In the genomic region with DNA sequence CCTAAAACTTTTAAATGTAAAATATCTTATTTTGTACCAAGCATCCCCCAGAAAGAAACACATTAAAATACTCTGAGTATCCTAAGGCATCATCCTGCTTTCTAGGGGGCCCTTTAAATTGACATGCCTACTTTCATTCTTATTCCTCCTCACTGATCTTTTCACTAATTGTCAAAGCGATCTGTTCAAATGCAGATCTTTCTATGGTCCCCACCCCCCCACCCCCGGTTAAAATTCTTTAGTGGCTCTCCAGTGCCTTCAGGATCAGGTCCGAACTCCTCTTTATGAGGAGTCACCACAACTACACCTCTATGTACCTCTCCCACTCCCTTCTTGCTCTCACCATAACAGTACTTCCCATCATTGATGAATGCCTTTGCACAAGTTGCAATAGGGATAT, we compare ENCODE assay signal across 16 cellular contexts. TPM values are rescaled to one million over a fixed set of nuclear protein-coding genes. Genes with fewer than 3 reads are reported as not detected.
DNase-seq lines count a peak whose midpoint lies in the region; ATAC-seq, FAIRE-seq and TF ChIP-seq lines count a peak whose summit lies in the region.
"Had no signal": no experiment of that assay in that cellular context is flagged by ENCODE, and none has a peak within 500 bp of the region (broad histone marks: within the 10 kb centered on the region; RNA-seq: fewer than 3 reads in every experiment).

No MANE protein-coding gene starts in this region.

- peaks cover 22 to 45% (median 26%) of the 10 kb centered on the region in 3 donors for H3K36me3 Mint-ChIP-seq in immature natural killer cell
- H3K36me3 Mint-ChIP-seq in natural killer cell treated with Interleukin-12 subunit alpha and Interleukin-12 subunit beta and Interleukin-15 and Interleukin-18, amount 100 ng/mL, for 72 hours = peaks cover 29% of the 10 kb centered on the region

- H3K4me3 Mint-ChIP-seq in immature natural killer cell = no peak overlapping the region
- no peak overlapping the region for H3K4me3 Mint-ChIP-seq in natural killer cell treated with Interleukin-12 subunit alpha and Interleukin-12 subunit beta and Interleukin-15 and Interleukin-18, amount 100 ng/mL, for 72 hours
- H3K4me3 Mint-ChIP-seq: CD14-positive monocyte; CD8-positive, alpha-beta memory T cell had no signal

- no peaks in the 10 kb centered on the region for H3K9me3 Mint-ChIP-seq in immature natural killer cell
- H3K9me3 Mint-ChIP-seq in natural killer cell treated with Interleukin-12 subunit alpha and Interleukin-12 subunit beta and Interleukin-15 and Interleukin-18, amount 100 ng/mL, for 72 hours = no peaks in the 10 kb centered on the region
- H3K9me3 Mint-ChIP-seq: CD8-positive, alpha-beta memory T cell had no signal

- H3K27me3 Mint-ChIP-seq in immature natural killer cell (ENCODE audit: low read depth in 3 of 3) = no peaks in the 10 kb centered on the region
- no peaks in the 10 kb centered on the region for H3K27me3 Mint-ChIP-seq in natural killer cell treated with Interleukin-12 subunit alpha and Interleukin-12 subunit beta and Interleukin-15 and Interleukin-18, amount 100 ng/mL, for 72 hours
- H3K27me3 Mint-ChIP-seq: CD8-positive, alpha-beta memory T cell had no signal

- no peaks in the 10 kb centered on the region for H3K9me3 ChIP-seq in HUES64 (ENCODE audit: insufficient read depth, low read depth, low read length)
- H3K9me3 ChIP-seq in iPS-18a (ENCODE audit: control insufficient read depth, low read depth, low read length) = no peaks in the 10 kb centered on the region
- H3K9me3 ChIP-seq: Caco-2, HAP-1 had no signal

- FAIRE-seq in GM12891 (lab: Jason Lieb, UNC) = peak; percentile 68
- FAIRE-seq: HTR-8/SVneo, K562 had no signal

- ATAC-seq in natural killer cell treated with Interleukin-12 subunit alpha and Interleukin-12 subunit beta and Interleukin-15 and Interleukin-18, amount 100 ng/mL, for 72 hours = no peak
- ATAC-seq: K562 had no signal

- peaks cover 37% of the 10 kb centered on the region for H3K4me1 ChIP-seq in HUES64 (ENCODE audit: insufficient read depth, low read length)
- H3K4me1 ChIP-seq in iPS-18a (ENCODE audit: control insufficient read depth, low read depth, low read length) = peaks cover 30% of the 10 kb centered on the region
- H3K4me1 ChIP-seq: Caco-2 had no signal

- DNase-seq in GM12891 (ENCODE audit: insufficient read length, low spot score) (no peak), immature natural killer cell (no peak), glomerular visceral epithelial cell (ENCODE audit: extremely low spot score) (no peak), CD1c-positive myeloid dendritic cell (ENCODE audit: extremely low spot score) (no peak)
- DNase-seq in natural killer cell treated with Interleukin-12 subunit alpha and Interleukin-12 subunit beta and Interleukin-15 and Interleukin-18, amount 100 ng/mL, for 72 hours (ENCODE audit: low spot score) = no peak
- DNase-seq: Caco-2; CD8-positive, alpha-beta memory T cell; DND-41; GDM1 had no signal

- no peak overlapping the region for H3K9ac ChIP-seq in HUES64 (ENCODE audit: low read depth, low read length)
- no peak overlapping the region for H3K9ac ChIP-seq in iPS-18a (ENCODE audit: low read length)

- H3K27me3 ChIP-seq in HUES64 (ENCODE audit: insufficient read depth, low read length) (no peaks in the 10 kb centered on the region), iPS-18a (ENCODE audit: control insufficient read depth, insufficient read depth, low read length) (no peaks in the 10 kb centered on the region)

- peak overlapping the region; percentile 2 to 72 (median 28) for H3K27ac Mint-ChIP-seq in immature natural killer cell
- H3K27ac Mint-ChIP-seq in natural killer cell treated with Interleukin-12 subunit alpha and Interleukin-12 subunit beta and Interleukin-15 and Interleukin-18, amount 100 ng/mL, for 72 hours = no peak overlapping the region
- H3K27ac Mint-ChIP-seq: CD14-positive monocyte had no signal

- peak overlapping the region; percentile 81; the same call in 1 of the 2 replicates for H3K27ac ChIP-seq in HUES64 (ENCODE audit: low read depth, low read length)
- H3K27ac ChIP-seq in iPS-18a (ENCODE audit: low read length) = no peak overlapping the region
- H3K27ac ChIP-seq: 22Rv1 had no signal

- WGBS in HUES64 = 12% methylated on average over 3 of the region's 3 CpGs

- H3K36me3 ChIP-seq in HUES64 (ENCODE audit: insufficient read depth, low read length) = peaks cover 20% of the 10 kb centered on the region
- H3K36me3 ChIP-seq in iPS-18a (ENCODE audit: control insufficient read depth, low read depth, low read length) = no peaks in the 10 kb centered on the region

- no peak for TF ChIP-seq POLR2A in GM12891 (IDR thresholded peaks at IDR 0.05; ENCODE audit: low read depth, low read length)

- no peaks in the 10 kb centered on the region for H3K4me1 Mint-ChIP-seq in immature natural killer cell
- peaks cover 4 to 11% of the 10 kb centered on the region in 2 donors for H3K4me1 Mint-ChIP-seq in natural killer cell treated with Interleukin-12 subunit alpha and Interleukin-12 subunit beta and Interleukin-15 and Interleukin-18, amount 100 ng/mL, for 72 hours (ENCODE audit: low read depth in 2 of 2)
- H3K4me1 Mint-ChIP-seq: CD14-positive monocyte; CD8-positive, alpha-beta memory T cell had no signal

- H3K4me3 ChIP-seq in HUES64 (ENCODE audit: low read length) = peak overlapping the region; percentile 34; the same call in 1 of the 2 replicates
- H3K4me3 ChIP-seq in iPS-18a (ENCODE audit: low read length) = peak overlapping the region; percentile 22
- H3K4me3 ChIP-seq: HAP-1, K562 had no signal

TF ChIP-seq in GM12891, 5 proteins besides CTCF, POLR2A, EP300 and RAD21:
- TF ChIP-seq POU2F2 (IDR thresholded peaks at IDR 0.05; ENCODE audit: low read depth, low read length) = no peak

RNA-seq across cellular contexts. Expression of a gene that starts 19.2 kb away (rescaled TPM):
- polyA plus RNA-seq in GM12891 (2012; ENCODE audit: low read depth, missing spikeins) = 30.6 TPM
- polyA plus RNA-seq in HUES64 (2013, experiment 1 of 2) = 50.2 TPM
- 70.4 TPM for polyA plus RNA-seq in HUES64 (2013, experiment 2 of 2)
- 100 to 1,000 TPM in 1 of 3 donors, 10 to 100 TPM in 2; 53.5 to 142 (median 96.2) TPM for polyA plus RNA-seq in immature natural killer cell
- 10 to 100 TPM; 37.1 to 47.8 TPM for total RNA-seq in natural killer cell treated with Interleukin-12 subunit alpha and Interleukin-12 subunit beta and Interleukin-15 and Interleukin-18, amount 100 ng/mL, for 72 hours

RNA-seq across cellular contexts. Expression of a gene that starts 56.9 kb away (rescaled TPM):
- 4.5 TPM for polyA plus RNA-seq in GM12891 (2012; ENCODE audit: low read depth, missing spikeins)
- 5.2 TPM for polyA plus RNA-seq in HUES64 (2013, experiment 1 of 2)
- polyA plus RNA-seq in HUES64 (2013, experiment 2 of 2) = 7.1 TPM
- 10 to 100 TPM; 14.1 to 32.9 (median 24.2) TPM for polyA plus RNA-seq in immature natural killer cell
- 10 to 100 TPM; 57.4 to 59.5 TPM for total RNA-seq in natural killer cell treated with Interleukin-12 subunit alpha and Interleukin-12 subunit beta and Interleukin-15 and Interleukin-18, amount 100 ng/mL, for 72 hours

Comparison
In these comparisons a context has a peak if more than half of its experiments do, and no peak if none do; other contexts are left out.
1. H3K27ac Mint-ChIP-seq: peak in immature natural killer cell (6 of 6); none in natural killer cell treated with Interleukin-12 subunit alpha and Interleukin-12 subunit beta and Interleukin-15 and Interleukin-18, amount 100 ng/mL, for 72 hours (0 of 2).